ENCODE assay signal across 1 cellular context in the genomic region with DNA sequence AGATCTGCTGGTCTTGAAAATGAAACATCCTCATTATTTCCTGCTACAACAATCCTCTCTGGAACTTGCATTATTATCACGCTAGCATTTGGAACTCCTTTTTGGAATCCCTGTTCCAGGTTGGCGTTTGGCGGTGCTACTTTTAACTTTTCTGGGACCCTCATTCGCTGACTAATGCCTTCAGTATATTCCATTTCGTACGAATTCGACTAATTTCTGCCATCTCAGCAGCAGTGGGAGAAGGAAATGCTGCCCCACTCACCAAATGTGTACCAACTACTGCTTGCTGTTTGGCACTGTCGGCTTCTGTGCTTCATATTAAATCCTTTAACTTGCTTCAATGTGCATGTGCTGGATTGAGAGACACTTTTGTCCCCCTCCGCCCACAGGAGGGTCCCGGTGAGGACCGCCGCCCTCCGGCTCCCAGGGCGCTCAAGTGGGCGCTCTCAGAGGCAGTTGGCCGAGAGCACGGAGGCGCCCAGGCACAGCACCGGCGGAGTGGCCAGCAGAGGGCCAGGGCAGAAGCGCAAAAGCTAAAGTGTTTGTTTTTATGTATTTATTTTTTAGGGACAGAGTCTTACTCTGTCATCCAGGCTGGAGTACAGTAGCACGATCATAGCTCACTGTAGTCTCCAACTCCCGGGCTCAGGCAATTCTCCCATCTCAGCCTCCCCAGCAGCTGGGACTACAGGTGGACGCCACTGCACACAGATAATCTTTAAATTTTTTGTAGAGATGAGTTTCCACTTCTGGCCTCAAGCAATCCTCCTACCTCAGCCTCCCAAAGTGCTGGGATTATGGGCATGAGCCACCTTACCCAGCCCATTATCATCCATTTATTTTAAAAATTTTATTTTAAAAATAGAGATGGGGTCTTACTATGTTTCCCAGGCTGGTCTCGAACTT.
TF ChIP-seq lines count a peak whose summit lies in the region.

No MANE protein-coding gene starts in this region.

TF ChIP-seq in HepG2, 621 proteins besides CTCF, POLR2A, EP300 and RAD21 (continued from another document):
- TF ChIP-seq ZNF770 (CRISPR knock-in tag; IDR thresholded peaks at IDR 0.05) (peak; percentile 29; the same call in 1 of the 2 replicates), NFKB2 (CRISPR knock-in tag; IDR thresholded peaks at IDR 0.05; ENCODE audit: borderline replicate concordance) (peak; percentile 34; the same call in 1 of the 2 replicates), MXD4 (CRISPR knock-in tag; IDR thresholded peaks at IDR 0.05) (no peak), SP1 (IDR thresholded peaks at IDR 0.05) (no peak), SP1 (CRISPR knock-in tag; IDR thresholded peaks at IDR 0.05) (no peak), ZFP41 (CRISPR knock-in tag; IDR thresholded peaks at IDR 0.05; ENCODE audit: borderline replicate concordance) (no peak), JDP2 (CRISPR knock-in tag; IDR thresholded peaks at IDR 0.05; ENCODE audit: borderline replicate concordance) (no peak), ZNF598 (CRISPR knock-in tag; IDR thresholded peaks at IDR 0.05; ENCODE audit: borderline replicate concordance) (0 out of 2 replicates have a peak, but pooled peaks have one; percentile 20)
